ENCODE assay signal across 9 cellular contexts in genomic region chr4:2930821-2931764, GRCh38. TPM values are rescaled to one million over a fixed set of nuclear protein-coding genes. Genes with fewer than 3 reads are reported as not detected.
DNase-seq lines count a peak whose midpoint lies in the region; ATAC-seq, FAIRE-seq and TF ChIP-seq lines count a peak whose summit lies in the region.
"Had no signal": no experiment of that assay in that cellular context is flagged by ENCODE, and none has a peak within 500 bp of the region (broad histone marks: within the 10 kb centered on the region; RNA-seq: fewer than 3 reads in every experiment).

No MANE protein-coding gene starts in this region.

- no peak overlapping the region for H3K4me2 ChIP-seq in smooth muscle cell

- peaks cover 12% of the 10 kb centered on the region for H3F3A ChIP-seq in smooth muscle cell (ENCODE audit: low read depth)

- H3K27ac ChIP-seq in Peyer's patch (peak overlapping the region; percentile 60 to 89 (median 85)), smooth muscle cell (ENCODE audit: low read depth) (no peak overlapping the region)

- WGBS in smooth muscle cell (ENCODE audit: low lambda C conversion rate): 96% methylated on average over 43 of the region's 44 CpGs

- TF ChIP-seq CTCF in GM13977 (IDR thresholded peaks at IDR 0.05; ENCODE audit: extremely low read depth, insufficient read depth, missing control alignments): peak; percentile 7
- TF ChIP-seq CTCF in Peyer's patch (IDR thresholded peaks at IDR 0.05): peak in 2 of 6 experiments; percentile 24 to 25
- peak; percentile 3 for TF ChIP-seq CTCF in smooth muscle cell (IDR thresholded peaks at IDR 0.05; ENCODE audit: borderline replicate concordance, insufficient read depth, poor library complexity, severe bottlenecking)

- in situ Hi-C loops in GM13977 (cut with MboI; ENCODE audit: low pct_unique_long_range_greater_than_20kb, low sequenced_read_pairs, unreplicated experiment): loop anchor here (10.0 kb wide), 1 partner anchor 156 kb away; no protein-coding TSS in a partner anchor

- H2AFZ ChIP-seq in smooth muscle cell (ENCODE audit: low read depth): no peak overlapping the region

- H3K4me1 ChIP-seq in Peyer's patch (peaks cover 0 to 41% (median 32%) of the 10 kb centered on the region in 4 donors), smooth muscle cell (ENCODE audit: low read depth) (peaks cover 14% of the 10 kb centered on the region)

- H3K27me3 ChIP-seq in Peyer's patch (no peaks in the 10 kb centered on the region), smooth muscle cell (ENCODE audit: low read depth) (no peaks in the 10 kb centered on the region)

- H3K9me3 ChIP-seq in Peyer's patch: no peaks in the 10 kb centered on the region
- H3K9me3 ChIP-seq in smooth muscle cell (replicated peaks; ENCODE audit: low read depth): no peaks in the 10 kb centered on the region

- no peak overlapping the region for H3K9ac ChIP-seq in smooth muscle cell (ENCODE audit: low read depth)

- FAIRE-seq in frontal cortex (lab: Jason Lieb, UNC): no peak

- peaks cover 4% of the 10 kb centered on the region for H3K79me2 ChIP-seq in smooth muscle cell (ENCODE audit: low read depth)

- DNase-seq in GM13977 (ENCODE audit: low spot score): no peak
- peak in 2 of 3 donors; percentile 47 to 51 for DNase-seq in Peyer's patch
- peak; percentile 58 to 70 for DNase-seq in frontal cortex (ENCODE audit: low spot score in 2 of 2)
- DNase-seq in smooth muscle cell (lab: John Stamatoyannopoulos, UW; ENCODE audit: unreplicated experiment): no peak
- no peak for DNase-seq in stimulated activated CD4-positive, alpha-beta T cell treated with anti-CD3 and anti-CD28 coated beads, Interleukin-15, amount 100 ng/mL, for 24 hours
- no peak for DNase-seq in SW 1271 (lab: John Stamatoyannopoulos, UW)
- no peak for DNase-seq in RPMI8226
- DNase-seq: effector CD8-positive, alpha-beta T cell had no signal

- ATAC-seq in HG02885 (IDR thresholded peaks at IDR 0.05; ENCODE audit: poor library complexity, unreplicated experiment): no peak

- H3K36me3 ChIP-seq in Peyer's patch (peaks cover 0 to 52% (median 0%) of the 10 kb centered on the region in 3 donors), smooth muscle cell (ENCODE audit: low read depth) (no peaks in the 10 kb centered on the region)

- H3K4me3 ChIP-seq in Peyer's patch (no peak overlapping the region), smooth muscle cell (no peak overlapping the region)

- TF ChIP-seq POLR2A in Peyer's patch (IDR thresholded peaks at IDR 0.05): no peak

- H4K20me1 ChIP-seq in smooth muscle cell (ENCODE audit: low read depth): peaks cover 13% of the 10 kb centered on the region

RNA-seq across cellular contexts. Expression of gene NOP14, which starts 32.1 kb away (rescaled TPM):
- total RNA-seq in Peyer's patch (10 to 100 TPM; 13.0 to 76.7 (median 18.6) TPM), frontal cortex (6.1 TPM), smooth muscle cell (12.9 and 18.5 TPM in 2 replicates)
- 10.0 and 10.9 TPM in 2 replicates for polyA plus RNA-seq in smooth muscle cell

RNA-seq across cellular contexts. Expression of gene GRK4, which starts 32.3 kb away (rescaled TPM):
- total RNA-seq in Peyer's patch (10 to 100 TPM in 1 of 4 donors, 1 to 10 TPM in 2, under 1 TPM in 1; 0.95 to 17.3 (median 1.5) TPM), frontal cortex (59.5 TPM), smooth muscle cell (5.2 and 6.5 TPM in 2 replicates)
- polyA plus RNA-seq in smooth muscle cell: 5.9 and 6.9 TPM in 2 replicates

Comparison
In these comparisons a context has a peak if more than half of its experiments do, and no peak if none do; other contexts are left out.
1. DNase-seq: peak in Peyer's patch (2 of 3) and frontal cortex (2 of 2); none in GM13977 (single experiment), smooth muscle cell (single experiment), stimulated activated CD4-positive, alpha-beta T cell treated with anti-CD3 and anti-CD28 coated beads, Interleukin-15, amount 100 ng/mL, for 24 hours (single experiment), SW 1271 (0 of 2) and RPMI8226 (single experiment).